Comparison of ENCODE assay signal across 12 cellular contexts in genomic region chr9:78713746-78714405, GRCh38.
DNase-seq lines count a peak whose midpoint lies in the region; ATAC-seq and TF ChIP-seq lines count a peak whose summit lies in the region.
"Had no signal": no experiment of that assay in that cellular context is flagged by ENCODE, and none has a peak within 500 bp of the region (broad histone marks: within the 10 kb centered on the region; RNA-seq: fewer than 3 reads in every experiment).

No MANE protein-coding gene starts in this region.

- H3K27ac ChIP-seq in IMR-90 (ENCODE audit: insufficient read depth, low read length) (no peak overlapping the region), SK-N-SH (ENCODE audit: low read depth in 2 of 2, low read length in 1 of 2) (peak overlapping the region; percentile 58 to 97; a peak in 3 of 4 replicates), testis (no peak overlapping the region), ascending aorta (no peak overlapping the region)

- peak overlapping the region; percentile 6 for H3K14ac ChIP-seq in IMR-90 (replicated peaks; ENCODE audit: low read depth, low read length)

- H3K4me1 ChIP-seq in IMR-90 (ENCODE audit: control insufficient read depth, insufficient read depth, low read length), result no peaks in the 10 kb centered on the region; the same call in 1 of the 2 replicates
- H3K4me1 ChIP-seq in SK-N-SH (ENCODE audit: control insufficient read depth in 1 of 2, insufficient read depth in 2 of 2, low read depth in 1 of 2, low read length in 1 of 2), result peaks cover 0 to 21% of the 10 kb centered on the region in 2 experiments; a peak in 2 of 4 replicates
- H3K4me1 ChIP-seq in testis, result no peaks in the 10 kb centered on the region
- no peaks in the 10 kb centered on the region for H3K4me1 ChIP-seq in ascending aorta

- TF ChIP-seq EP300 in SK-N-SH (IDR thresholded peaks at IDR 0.05; ENCODE audit: borderline replicate concordance in 1 of 2, low read depth in 1 of 2, low read length in 1 of 2), result peak in 1 of 2 experiments; percentile 92; a peak in 2 of 4 replicates

- no peak overlapping the region for H3K9ac ChIP-seq in IMR-90 (ENCODE audit: low read depth, low read length)
- H3K9ac ChIP-seq in SK-N-SH, result peak overlapping the region; percentile 57; the same call in 1 of the 2 replicates

- dilution Hi-C loops in IMR-90 (cut with HindIII; ENCODE audit: low sequenced_read_pairs, unreplicated experiment), result no loop called here

- H4K20me1 ChIP-seq in IMR-90 (ENCODE audit: insufficient read depth, low read length), result no peaks in the 10 kb centered on the region
- H4K20me1 ChIP-seq in SK-N-SH (ENCODE audit: insufficient read depth), result no peaks in the 10 kb centered on the region; the same call in 1 of the 2 replicates

- no peak overlapping the region for H3K56ac ChIP-seq in IMR-90 (ENCODE audit: extremely low read depth, insufficient read depth, low read length)

- peak; percentile 47 for DNase-seq in AG20443 (ENCODE audit: low spot score)
- DNase-seq in IMR-90, result peak; percentile 49
- DNase-seq in SK-N-SH, result no peak
- peak; percentile 5 for DNase-seq in kidney tubule cell (ENCODE audit: low spot score)
- no peak for DNase-seq in testis
- no peak for DNase-seq in ascending aorta (ENCODE audit: low spot score in 2 of 2)
- no peak for DNase-seq in activated CD4-positive, alpha-beta T cell treated with anti-CD3 and anti-CD28 coated beads, Interleukin-2, amount 50 U/mL, for 4 hours
- DNase-seq: activated CD4-positive, alpha-beta T cell treated with anti-CD3 and anti-CD28 coated beads, Interleukin-2, amount 10 ng/mL, durations not matched to agents 24 days and 14 days; NCI-H1092 treated with DMSO at 0.1 percent for 48 hours; NK-92 treated with Interleukin-12 subunit alpha and Interleukin-12 subunit beta, amount 100 ng/mL, for 24 hours had no signal

- H4K8ac ChIP-seq in IMR-90 (ENCODE audit: low read depth in 2 of 2, low read length in 2 of 2), result peak overlapping the region in 1 of 2 experiments; percentile 40; a peak in 2 of 4 replicates

- H3K27me3 ChIP-seq in IMR-90 (ENCODE audit: control insufficient read depth, insufficient read depth, low read length) (no peaks in the 10 kb centered on the region), SK-N-SH (ENCODE audit: insufficient read depth) (no peaks in the 10 kb centered on the region), testis (no peaks in the 10 kb centered on the region), ascending aorta (no peaks in the 10 kb centered on the region)

- H2AFZ ChIP-seq in IMR-90 (replicated peaks; ENCODE audit: low read length, poor library complexity) (peak overlapping the region; percentile 5), SK-N-SH (ENCODE audit: low read depth) (no peak overlapping the region; the same call in 1 of the 2 replicates)

- no peaks in the 10 kb centered on the region for H3K9me1 ChIP-seq in IMR-90 (ENCODE audit: insufficient read depth, low read length)

- no peaks in the 10 kb centered on the region for H3K79me1 ChIP-seq in IMR-90 (ENCODE audit: low read depth in 1 of 2, low read length in 2 of 2)

- no peaks in the 10 kb centered on the region for H3K9me2 ChIP-seq in SK-N-SH

- CTCF ChIA-PET in IMR-90 (lab: Yijun Ruan, JAX), result no interaction called here
- CTCF ChIA-PET in SK-N-SH (lab: Yijun Ruan, JAX), result no interaction called here

- H3F3A ChIP-seq in SK-N-SH (replicated peaks; ENCODE audit: insufficient read depth), result peaks cover 31% of the 10 kb centered on the region

- TF ChIP-seq POLR2A in IMR-90 (IDR thresholded peaks at IDR 0.05; ENCODE audit: low read depth, low read length) (no peak), testis (IDR thresholded peaks at IDR 0.05) (no peak)

- WGBS in IMR-90 (ENCODE audit: extremely low coverage in 2 of 2, insufficient read length in 1 of 2), 2 experiments, result 0% methylated on average over 1 of the region's 4 CpGs; no CpG with 5 or more reads in 1 of the 2 experiments
- WGBS in SK-N-SH (ENCODE audit: low lambda C conversion rate), result 22% methylated on average over 4 of the region's 4 CpGs
- WGBS in testis, 2 donors, result 57 to 61% methylated on average over 4 of the region's 4 CpGs

- H3K9me3 ChIP-seq in IMR-90 (ENCODE audit: control insufficient read depth, insufficient read depth, low read length) (no peaks in the 10 kb centered on the region), SK-N-SH (no peaks in the 10 kb centered on the region), testis (no peaks in the 10 kb centered on the region), ascending aorta (no peaks in the 10 kb centered on the region)

- peak overlapping the region; percentile 59; the same call in 1 of the 2 replicates for H2BK120ac ChIP-seq in IMR-90 (ENCODE audit: low read depth, low read length)

- TF ChIP-seq CTCF in IMR-90 (conservative IDR thresholded peaks at IDR 0.05; ENCODE audit: low read depth, low read length) (no peak), SK-N-SH (IDR thresholded peaks at IDR 0.05) (no peak), testis (IDR thresholded peaks at IDR 0.05) (no peak), ascending aorta (IDR thresholded peaks at IDR 0.05) (no peak)

- H3K4ac ChIP-seq in IMR-90 (ENCODE audit: low read depth, low read length), result peak overlapping the region; percentile 11

- POLR2A ChIA-PET in IMR-90 (lab: Charles Lee; ENCODE audit: unreplicated experiment), result no interaction called here
- POLR2A ChIA-PET in SK-N-SH (lab: Yijun Ruan, JAX), result no interaction called here

- TF ChIP-seq RAD21 in IMR-90 (IDR thresholded peaks at IDR 0.05; ENCODE audit: low read length), result no peak
- no peak for TF ChIP-seq RAD21 in SK-N-SH (IDR thresholded peaks at IDR 0.05; ENCODE audit: low read length)

- H3K18ac ChIP-seq in IMR-90 (ENCODE audit: low read depth, low read length), result no peak overlapping the region

- H3K4me2 ChIP-seq in IMR-90 (ENCODE audit: low read depth, low read length) (no peak overlapping the region), SK-N-SH (peak overlapping the region; percentile 68)

- 0 out of 3 replicates have a peak overlapping the region, but pooled peaks have one; percentile 29 for H2BK15ac ChIP-seq in IMR-90 (ENCODE audit: low read depth, low read length)

- H3K4me3 ChIP-seq in IMR-90 (ENCODE audit: insufficient read depth, low read depth, low read length), result no peak overlapping the region
- H3K4me3 ChIP-seq in SK-N-SH (ENCODE audit: low read depth in 2 of 2, low read length in 1 of 2), result no peak overlapping the region
- no peak overlapping the region for H3K4me3 ChIP-seq in testis
- H3K4me3 ChIP-seq in ascending aorta, result no peak overlapping the region

- no peaks in the 10 kb centered on the region for H3K79me2 ChIP-seq in SK-N-SH (ENCODE audit: insufficient read depth)

- H4K5ac ChIP-seq in IMR-90 (ENCODE audit: low read depth, low read length), result no peak overlapping the region

- no peak overlapping the region for H3K23ac ChIP-seq in IMR-90 (ENCODE audit: low read depth, low read length)

- peak overlapping the region; percentile 73 for H2BK20ac ChIP-seq in IMR-90 (ENCODE audit: low read depth, low read length)

- H4K91ac ChIP-seq in IMR-90 (ENCODE audit: insufficient read depth, low read depth, low read length), result peak overlapping the region; percentile 14; the same call in 1 of the 2 replicates

- in situ Hi-C loops in IMR-90 (cut with MboI; ENCODE audit: low sequenced_read_pairs), result no loop called here

- H2BK5ac ChIP-seq in IMR-90 (ENCODE audit: low read depth, low read length, poor library complexity, severe bottlenecking), result no peak overlapping the region

- no peak overlapping the region for H2AK5ac ChIP-seq in IMR-90 (ENCODE audit: low read depth, low read length)

- H3K36me3 ChIP-seq in IMR-90 (ENCODE audit: control insufficient read depth, insufficient read depth, low read length) (no peaks in the 10 kb centered on the region), SK-N-SH (replicated peaks in 1 of 2; ENCODE audit: control insufficient read depth in 1 of 2, insufficient read depth in 2 of 2, low read length in 1 of 2) (no peaks in the 10 kb centered on the region), testis (ENCODE audit: low read depth, missing control alignments) (no peaks in the 10 kb centered on the region), ascending aorta (no peaks in the 10 kb centered on the region)

- no TSS peak for BruUV-seq in IMR-90 (replicated peaks; lab: Mats Ljungman, UMichigan)

- no peak overlapping the region for H2AK9ac ChIP-seq in IMR-90 (replicated peaks; ENCODE audit: low read depth, low read length, poor library complexity)

- intact Hi-C loops in IMR-90 (cut with micrococcal nuclease), result no loop called here
- intact Hi-C loops in testis (cut with DNase I; ENCODE audit: low total_unique reads), result no loop called here
- intact Hi-C loops in ascending aorta (cut with DNase I), result no loop called here

- peak; percentile 37; the same call in 1 of the 2 replicates for ATAC-seq in IMR-90 (ENCODE audit: low read depth)
- ATAC-seq in GM19351 (IDR thresholded peaks at IDR 0.05; ENCODE audit: unreplicated experiment), result no peak
- ATAC-seq: stimulated activated effector memory CD8-positive, alpha-beta T cell treated with anti-CD3 and anti-CD28 coated beads, Interleukin-12 subunit alpha, Interleukin-12 subunit beta, amount 100 ng/mL, for 72 hours had no signal

TF ChIP-seq in IMR-90, 13 proteins besides CTCF, POLR2A, EP300 and RAD21 (continues in another document):
- TF ChIP-seq CEBPB (IDR thresholded peaks at IDR 0.05; ENCODE audit: low read depth, low read length), result no peak
- TF ChIP-seq BHLHE40 (IDR thresholded peaks at IDR 0.05; ENCODE audit: low read depth, low read length), result no peak
- no peak for TF ChIP-seq USF2 (IDR thresholded peaks at IDR 0.05; ENCODE audit: low read depth, low read length)
- TF ChIP-seq RCOR1 (IDR thresholded peaks at IDR 0.05; ENCODE audit: insufficient replicate concordance, low read length), result no peak

TF ChIP-seq in SK-N-SH, 30 proteins besides CTCF, POLR2A, EP300 and RAD21 (continues in another document):
- TF ChIP-seq RFX5 (IDR thresholded peaks at IDR 0.05; ENCODE audit: low read length) (no peak), MEF2A (IDR thresholded peaks at IDR 0.05; ENCODE audit: borderline replicate concordance, low read depth) (peak; percentile 96), JUND (IDR thresholded peaks at IDR 0.05) (peak; percentile 94), PBX3 (IDR thresholded peaks at IDR 0.05) (peak; percentile 93), TAF1 (IDR thresholded peaks at IDR 0.05; ENCODE audit: borderline replicate concordance, low read depth, low read length) (no peak), FOXM1 (IDR thresholded peaks at IDR 0.05; ENCODE audit: low read depth) (peak; percentile 92)

Comparison
In these comparisons a context has a peak if more than half of its experiments do, and no peak if none do; other contexts are left out.
1. DNase-seq: peak in AG20443 (single experiment), IMR-90 (single experiment) and kidney tubule cell (single experiment); none in SK-N-SH (single experiment), testis (single experiment), ascending aorta (0 of 2) and activated CD4-positive, alpha-beta T cell treated with anti-CD3 and anti-CD28 coated beads, Interleukin-2, amount 50 U/mL, for 4 hours (0 of 2).
2. H3K27ac ChIP-seq: peak in SK-N-SH (2 of 2); none in IMR-90 (single experiment), testis (0 of 2) and ascending aorta (0 of 2).